In the genomic region with DNA sequence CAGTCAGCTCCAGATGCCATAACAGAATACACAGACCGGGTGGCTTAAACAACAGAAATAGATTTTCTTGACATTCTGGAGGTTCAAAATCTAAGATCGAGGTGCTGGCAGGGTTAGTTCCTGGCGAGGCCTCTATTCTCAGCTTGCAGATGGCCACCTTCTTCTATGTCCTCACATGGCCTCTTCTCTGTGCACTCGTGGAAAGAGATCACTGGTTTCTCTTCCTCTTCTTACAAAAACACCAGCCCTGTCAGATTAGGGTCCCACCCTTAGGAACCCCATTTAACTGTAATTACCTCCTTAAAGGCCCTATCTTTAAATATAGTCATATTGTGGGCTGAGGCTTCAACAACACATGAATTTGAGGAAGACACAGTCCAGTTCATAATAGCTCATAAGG, we compare ENCODE assay signal across 11 cellular contexts. TPM values are rescaled to one million over a fixed set of nuclear protein-coding genes. Genes with fewer than 3 reads are reported as not detected.
DNase-seq lines count a peak whose midpoint lies in the region; ATAC-seq, FAIRE-seq and TF ChIP-seq lines count a peak whose summit lies in the region.
"Had no signal": no experiment of that assay in that cellular context is flagged by ENCODE, and none has a peak within 500 bp of the region (broad histone marks: within the 10 kb centered on the region; RNA-seq: fewer than 3 reads in every experiment).

No MANE protein-coding gene starts in this region.

- peak overlapping the region; percentile 91 to 99 (median 98) for H3K27ac Mint-ChIP-seq in CD14-positive monocyte
- H3K27ac Mint-ChIP-seq in dendritic cell treated with granulocyte-macrophage colony-stimulating factor and Interleukin-4, amounts not matched to agents 40 ng/mL and 50 ng/mL, for 4 days = peak overlapping the region; percentile 90

- no peak for FAIRE-seq in small intestine (lab: Jason Lieb, UNC)

- intact Hi-C loops in CD14-positive monocyte (cut with micrococcal nuclease) = loop anchor here (10.0 kb wide), 1 partner anchor 338 kb away; a partner anchor contains a TSS
- intact Hi-C loops in dendritic cell treated with granulocyte-macrophage colony-stimulating factor and Interleukin-4, amounts not matched to agents 40 ng/mL and 50 ng/mL, for 4 days (cut with micrococcal nuclease) = loop anchor here (1.0 kb wide), 1 partner anchor 27 kb away; a partner anchor contains a TSS

- H3K27me3 ChIP-seq in small intestine (ENCODE audit: control insufficient read depth in 2 of 2, insufficient read depth in 2 of 2, low read length in 2 of 2) = no peaks in the 10 kb centered on the region
- H3K27me3 ChIP-seq in brain microvascular endothelial cell (replicated peaks) = no peaks in the 10 kb centered on the region
- H3K27me3 ChIP-seq: cardiac muscle cell had no signal

- 70 to 79% (median 72%) methylated on average over 4 of the region's 4 CpGs for WGBS in small intestine, 3 donors

- H3K36me3 ChIP-seq in small intestine (ENCODE audit: control insufficient read depth in 2 of 2, insufficient read depth in 2 of 2, low read length in 2 of 2) (no peaks in the 10 kb centered on the region), brain microvascular endothelial cell (replicated peaks) (no peaks in the 10 kb centered on the region)
- H3K36me3 ChIP-seq: cardiac muscle cell had no signal

- no peak for TF ChIP-seq CTCF in CD14-positive monocyte (IDR thresholded peaks at IDR 0.05)
- no peak for TF ChIP-seq CTCF in foreskin fibroblast (IDR thresholded peaks at IDR 0.05; ENCODE audit: low read depth, low read length)
- TF ChIP-seq CTCF in brain microvascular endothelial cell (IDR thresholded peaks at IDR 0.05; ENCODE audit: low read depth, low read length, missing control alignments) = no peak

- H3K4me3 ChIP-seq in small intestine (ENCODE audit: low read depth in 1 of 2, low read length in 2 of 2) (no peak overlapping the region), foreskin fibroblast (ENCODE audit: low read depth in 1 of 2, low read length in 2 of 2) (no peak overlapping the region), brain microvascular endothelial cell (ENCODE audit: low read depth, low read length) (no peak overlapping the region)
- H3K4me3 ChIP-seq: cardiac muscle cell had no signal

- in situ Hi-C loops in brain microvascular endothelial cell (cut with HindIII; ENCODE audit: low pct_ligation_motif_present, low sequenced_read_pairs) = no loop called here

- DNase-seq in CD14-positive monocyte (ENCODE audit: low spot score) = peak; percentile 61
- DNase-seq in small intestine = no peak
- DNase-seq in foreskin fibroblast = no peak
- no peak for DNase-seq in brain microvascular endothelial cell
- DNase-seq: hippocampal formation had no signal

- H3K27me3 Mint-ChIP-seq in CD14-positive monocyte (ENCODE audit: low read depth in 3 of 3) = peaks cover 0 to 6% (median 2%) of the 10 kb centered on the region in 3 donors
- H3K27me3 Mint-ChIP-seq in dendritic cell treated with granulocyte-macrophage colony-stimulating factor and Interleukin-4, amounts not matched to agents 40 ng/mL and 50 ng/mL, for 4 days = no peaks in the 10 kb centered on the region

- no peak overlapping the region for H3K27ac ChIP-seq in small intestine (ENCODE audit: low read depth in 1 of 2, low read length in 1 of 2)
- H3K27ac ChIP-seq in brain microvascular endothelial cell = no peak overlapping the region

- no peaks in the 10 kb centered on the region for H3K4me1 ChIP-seq in small intestine (ENCODE audit: control insufficient read depth in 2 of 2, insufficient read depth in 1 of 2, low read depth in 1 of 2, low read length in 1 of 2)

- H3K9me3 ChIP-seq in small intestine (ENCODE audit: control insufficient read depth, low read depth) = no peaks in the 10 kb centered on the region

- H3K4me3 Mint-ChIP-seq in CD14-positive monocyte = no peak overlapping the region
- no peak overlapping the region for H3K4me3 Mint-ChIP-seq in dendritic cell treated with granulocyte-macrophage colony-stimulating factor and Interleukin-4, amounts not matched to agents 40 ng/mL and 50 ng/mL, for 4 days
- H3K4me3 Mint-ChIP-seq: neural crest cell had no signal

- H3K36me3 Mint-ChIP-seq in CD14-positive monocyte = peaks cover 9 to 12% of the 10 kb centered on the region in 2 donors
- peaks cover 7% of the 10 kb centered on the region for H3K36me3 Mint-ChIP-seq in dendritic cell treated with granulocyte-macrophage colony-stimulating factor and Interleukin-4, amounts not matched to agents 40 ng/mL and 50 ng/mL, for 4 days (ENCODE audit: low read depth)

- peaks cover 90% of the 10 kb centered on the region for H3K4me1 Mint-ChIP-seq in CD14-positive monocyte
- H3K4me1 Mint-ChIP-seq in dendritic cell treated with granulocyte-macrophage colony-stimulating factor and Interleukin-4, amounts not matched to agents 40 ng/mL and 50 ng/mL, for 4 days (ENCODE audit: low read depth) = peaks cover 89% of the 10 kb centered on the region

- ATAC-seq in GM21381 (IDR thresholded peaks at IDR 0.05; ENCODE audit: unreplicated experiment) (peak; percentile 48), HG03175 (IDR thresholded peaks at IDR 0.05; ENCODE audit: unreplicated experiment) (peak; percentile 50), GM21825 (IDR thresholded peaks at IDR 0.05; ENCODE audit: unreplicated experiment) (no peak)

- peaks cover 0 to 4% (median 0%) of the 10 kb centered on the region in 7 donors for H3K9me3 Mint-ChIP-seq in CD14-positive monocyte
- H3K9me3 Mint-ChIP-seq in dendritic cell treated with granulocyte-macrophage colony-stimulating factor and Interleukin-4, amounts not matched to agents 40 ng/mL and 50 ng/mL, for 4 days = no peaks in the 10 kb centered on the region
- H3K9me3 Mint-ChIP-seq: neural crest cell had no signal

RNA-seq across cellular contexts. Expression of a gene that starts 27.0 kb away (rescaled TPM):
- polyA plus RNA-seq in CD14-positive monocyte (10 to 100 TPM; 55.2 to 60.5 TPM), small intestine (10 to 100 TPM in 1 of 3 donors, 1 to 10 TPM in 2; 4.1 to 12.7 (median 8.5) TPM)

Comparison
In these comparisons a context has a peak if more than half of its experiments do, and no peak if none do; other contexts are left out.
1. RNA of a gene that starts 27.0 kb away (polyA plus RNA-seq): 55.2 to 60.5 TPM in CD14-positive monocyte; 4.1 to 12.7 TPM in small intestine; every median in the first group is over 4 times any median in the second.